1 cellular context compared by ENCODE assay signal in genomic region chr22:25935266-25936058, GRCh38.
TF ChIP-seq lines count a peak whose summit lies in the region.

No MANE protein-coding gene starts in this region.

TF ChIP-seq in H1, 55 proteins besides CTCF, POLR2A, EP300 and RAD21 (continued from another document):
- TF ChIP-seq E2F6 (IDR thresholded peaks at IDR 0.05) = no peak
- TF ChIP-seq ASH2L (IDR thresholded peaks at IDR 0.05; ENCODE audit: low read length) = no peak
